Comparison of ENCODE assay signal across 8 cellular contexts in the genomic region with DNA sequence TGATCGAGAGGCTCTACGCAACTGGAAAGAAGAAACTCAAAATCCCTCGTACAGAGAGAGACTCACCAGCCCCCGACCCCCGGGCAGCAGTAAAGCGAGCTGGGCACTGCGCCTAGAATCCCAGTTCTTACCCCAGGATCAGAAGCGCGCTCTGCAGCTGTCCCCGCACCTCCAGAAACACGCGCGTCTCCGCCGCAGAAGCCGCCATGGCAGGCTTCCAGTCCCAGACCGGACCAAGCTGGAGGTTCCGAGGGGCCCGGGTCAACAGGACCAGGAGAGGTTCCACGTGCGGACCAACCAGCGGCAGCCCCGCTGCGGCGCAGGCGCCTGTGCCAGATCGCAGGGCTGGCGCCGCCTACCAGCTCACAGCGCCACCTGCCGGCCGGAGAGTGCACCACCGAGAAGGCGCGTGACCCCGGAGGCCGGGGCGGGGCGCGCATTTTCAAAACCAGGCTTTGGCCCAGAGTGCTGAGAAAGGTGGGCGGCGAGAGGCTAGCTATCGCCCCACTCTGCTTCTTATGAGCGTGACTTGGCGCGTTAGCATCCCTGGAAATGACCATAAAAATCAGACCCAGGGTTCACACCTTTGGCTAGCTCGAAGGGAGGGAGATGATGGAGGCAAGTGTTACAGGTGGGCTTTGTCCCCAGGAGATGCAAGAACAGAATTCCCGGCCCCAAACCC. TPM values are rescaled to one million over a fixed set of nuclear protein-coding genes. Genes with fewer than 3 reads are reported as not detected.
A peak's percentile ranks its signal among the peaks of the same experiment; 100 is the strongest.
DNase-seq lines count a peak whose midpoint lies in the region; ATAC-seq and TF ChIP-seq lines count a peak whose summit lies in the region.

A gene with protein sequence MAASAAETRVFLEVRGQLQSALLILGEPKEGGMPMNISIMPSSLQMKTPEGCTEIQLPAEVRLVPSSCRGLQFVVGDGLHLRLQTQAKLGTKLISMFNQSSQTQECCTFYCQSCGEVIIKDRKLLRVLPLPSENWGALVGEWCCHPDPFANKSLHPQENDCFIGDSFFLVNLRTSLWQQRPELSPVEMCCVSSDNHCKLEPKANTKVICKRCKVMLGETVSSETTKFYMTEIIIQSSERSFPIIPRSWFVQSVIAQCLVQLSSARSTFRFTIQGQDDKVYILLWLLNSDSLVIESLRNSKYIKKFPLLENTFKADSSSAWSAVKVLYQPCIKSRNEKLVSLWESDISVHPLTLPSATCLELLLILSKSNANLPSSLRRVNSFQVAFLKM (minus strand): TSS at position 331 of the 682 bp plus-strand sequence. CDS start 123 bp downstream, at position 208.

- DNase-seq in NCI-H524 (lab: John Stamatoyannopoulos, UW) (peak; percentile 64 to 84), dermis microvascular lymphatic vessel endothelial cell (ENCODE audit: low read depth in 2 of 2) (peak; percentile 54 to 90), lower lobe of right lung (peak; percentile 95)
- peak; percentile 92 for DNase-seq in activated CD4-positive, alpha-beta T cell treated with anti-CD3 and anti-CD28 coated beads, Interleukin-2, amount 50 U/mL, for 1 hour
- peak; percentile 78 to 96 (median 83) for DNase-seq in stimulated activated CD4-positive, alpha-beta T cell treated with anti-CD3 and anti-CD28 coated beads, TNF-alpha, amount 100 ng/mL, for 1 hour (ENCODE audit: low read depth in 3 of 3, low spot score in 1 of 3)

- H3K27me3 ChIP-seq in BLaER1 (no peaks in the 10 kb centered on the region), lower lobe of right lung (ENCODE audit: low read depth) (no peaks in the 10 kb centered on the region)

- H3K36me3 ChIP-seq in BLaER1 (no peaks in the 10 kb centered on the region), lower lobe of right lung (no peaks in the 10 kb centered on the region)

- H3K4me3 ChIP-seq in BLaER1 = peak within 1 kb of the TSS; percentile 72
- peak within 1 kb of the TSS; percentile 81 for H3K4me3 ChIP-seq in lower lobe of right lung

- H3K4me1 ChIP-seq in BLaER1 (peaks cover 24% of the 10 kb centered on the region; the same call in 1 of the 2 replicates), lower lobe of right lung (peaks cover 34% of the 10 kb centered on the region)

- H4K20me1 ChIP-seq in BLaER1 = no peaks in the 10 kb centered on the region

- H3K9me3 ChIP-seq in BLaER1 = no peaks in the 10 kb centered on the region
- H3K9me3 ChIP-seq in lower lobe of right lung = no peaks in the 10 kb centered on the region

- H3K9ac ChIP-seq in BLaER1 = peak within 1 kb of the TSS; percentile 74

- H3K27ac ChIP-seq in BLaER1 (0 out of 2 replicates have a peak within 1 kb of the TSS, but pooled peaks have one; percentile 41), lower lobe of right lung (peak within 1 kb of the TSS; percentile 71)

- ATAC-seq in GM19025 (IDR thresholded peaks at IDR 0.05; ENCODE audit: low read depth, unreplicated experiment) = peak; percentile 53
- ATAC-seq in HG03196 (IDR thresholded peaks at IDR 0.05; ENCODE audit: unreplicated experiment) = peak; percentile 72
- ATAC-seq in lower lobe of right lung = peak; percentile 89 to 94

- peak; percentile 100 for TF ChIP-seq CTCF in lower lobe of right lung (IDR thresholded peaks at IDR 0.05)

- H3K4me2 ChIP-seq in BLaER1 = peak within 1 kb of the TSS; percentile 71

- intact Hi-C loops in lower lobe of right lung (cut with DNase I) = no loop called here

RNA-seq across cellular contexts. Expression of the gene that starts here (rescaled TPM):
- total RNA-seq in dermis microvascular lymphatic vessel endothelial cell (2.4 and 2.6 TPM in 2 replicates), lower lobe of right lung (5.3 TPM)

Comparison
In these comparisons a context has a peak if more than half of its experiments do, and no peak if none do; other contexts are left out.
1. Peak in every context shown above with its lines: DNase-seq, ATAC-seq, H3K4me3 ChIP-seq and H3K27ac ChIP-seq.